ENCODE assay signal across 20 cellular contexts in genomic region chr6:76453270-76453669, GRCh38.
DNase-seq lines count a peak whose midpoint lies in the region; ATAC-seq and TF ChIP-seq lines count a peak whose summit lies in the region.
"Had no signal": no experiment of that assay in that cellular context is flagged by ENCODE, and none has a peak within 500 bp of the region (broad histone marks: within the 10 kb centered on the region; RNA-seq: fewer than 3 reads in every experiment).

No MANE protein-coding gene starts in this region.

- POLR2A ChIA-PET in naive thymus-derived CD4-positive, alpha-beta T cell (lab: Charles Lee), result no interaction called here

- H3K4me3 Mint-ChIP-seq in GM23338, result no peak overlapping the region
- H3K4me3 Mint-ChIP-seq in chondrocyte (ENCODE audit: unreplicated experiment), result no peak overlapping the region
- H3K4me3 Mint-ChIP-seq in naive thymus-derived CD4-positive, alpha-beta T cell, result no peak overlapping the region
- no peak overlapping the region for H3K4me3 Mint-ChIP-seq in stimulated activated memory B cell treated with anti-CD40 and anti-IgM and Interleukin-4, amounts not matched to agents 10 μg/mL and 1 μg/mL and 100 μg/mL, for 72 hours
- H3K4me3 Mint-ChIP-seq: CD4-positive, alpha-beta memory T cell had no signal

- H3K27ac Mint-ChIP-seq in GM23338 (no peak overlapping the region), chondrocyte (ENCODE audit: unreplicated experiment) (no peak overlapping the region)
- no peak overlapping the region for H3K27ac Mint-ChIP-seq in naive thymus-derived CD4-positive, alpha-beta T cell
- no peak overlapping the region for H3K27ac Mint-ChIP-seq in stimulated activated memory B cell treated with anti-CD40 and anti-IgM and Interleukin-4, amounts not matched to agents 10 μg/mL and 1 μg/mL and 100 μg/mL, for 72 hours
- H3K27ac Mint-ChIP-seq: CD4-positive, alpha-beta memory T cell had no signal

- H3K4me3 ChIP-seq in GM23338, result no peak overlapping the region
- H3K4me3 ChIP-seq in naive thymus-derived CD4-positive, alpha-beta T cell (ENCODE audit: low read length), result no peak overlapping the region
- H3K4me3 ChIP-seq: BLaER1 treated with 17β-estradiol and CSF1 and Interleukin-3, amounts not matched to agents 10 nM and 100 nM; GM12878 had no signal

- CTCF ChIA-PET in naive thymus-derived CD4-positive, alpha-beta T cell (lab: Charles Lee), result no interaction called here

- peaks cover 0 to 6% (median 0%) of the 10 kb centered on the region in 3 experiments for H3K9me3 ChIP-seq in naive thymus-derived CD4-positive, alpha-beta T cell (ENCODE audit: control insufficient read depth in 2 of 3, low read length in 3 of 3)

- intact Hi-C loops in naive thymus-derived CD4-positive, alpha-beta T cell (cut with micrococcal nuclease), result no loop called here
- intact Hi-C loops in left cardiac atrium (cut with DNase I), result no loop called here
- intact Hi-C loops in cardiac septum (cut with DNase I), result no loop called here

- H3K36me3 Mint-ChIP-seq in GM23338 (ENCODE audit: low read depth) (no peaks in the 10 kb centered on the region), chondrocyte (ENCODE audit: low read depth) (no peaks in the 10 kb centered on the region)
- no peaks in the 10 kb centered on the region for H3K36me3 Mint-ChIP-seq in naive thymus-derived CD4-positive, alpha-beta T cell
- no peaks in the 10 kb centered on the region for H3K36me3 Mint-ChIP-seq in stimulated activated memory B cell treated with anti-CD40 and anti-IgM and Interleukin-4, amounts not matched to agents 10 μg/mL and 1 μg/mL and 100 μg/mL, for 72 hours
- H3K36me3 Mint-ChIP-seq: CD4-positive, alpha-beta memory T cell had no signal

- H3K4me2 ChIP-seq in GM23338, result no peak overlapping the region
- H3K4me2 ChIP-seq: BLaER1 treated with 17β-estradiol and CSF1 and Interleukin-3, amounts not matched to agents 10 nM and 100 nM had no signal

- H3K79me2 ChIP-seq in GM23338 (replicated peaks; ENCODE audit: insufficient read depth), result no peaks in the 10 kb centered on the region

- ATAC-seq in GM23338 (peak; percentile 47; the same call in 1 of the 3 replicates), left cardiac atrium (no peak)
- peak; percentile 22 for ATAC-seq in naive thymus-derived CD4-positive, alpha-beta T cell
- ATAC-seq in stimulated activated memory B cell treated with anti-CD40 and anti-IgM and Interleukin-4, amounts not matched to agents 10 μg/mL and 1 μg/mL and 100 μg/mL, for 72 hours, result peak; percentile 16
- ATAC-seq: GM12878, PC-3, SK-N-SH treated with all-trans-retinoic acid at 6 μM for 48 hours had no signal

- H3F3A ChIP-seq in GM23338 (replicated peaks; ENCODE audit: low read depth), result no peaks in the 10 kb centered on the region

- H3K27ac ChIP-seq in GM23338 (ENCODE audit: low read depth), result no peak overlapping the region
- H3K27ac ChIP-seq in naive thymus-derived CD4-positive, alpha-beta T cell (ENCODE audit: low read depth, low read length), result no peak overlapping the region
- H3K27ac ChIP-seq: BLaER1 treated with 17β-estradiol and CSF1 and Interleukin-3, amounts not matched to agents 10 nM and 100 nM had no signal

- no peaks in the 10 kb centered on the region for H3K27me3 ChIP-seq in GM23338 (ENCODE audit: insufficient read depth)
- H3K27me3 ChIP-seq in naive thymus-derived CD4-positive, alpha-beta T cell (ENCODE audit: control insufficient read depth in 2 of 2, insufficient read depth in 2 of 2, low read length in 2 of 2), result no peaks in the 10 kb centered on the region
- H3K27me3 ChIP-seq: BLaER1 treated with 17β-estradiol and CSF1 and Interleukin-3, amounts not matched to agents 10 nM and 100 nM had no signal

- DNase-seq in GM23338 (ENCODE audit: low spot score) (peak; percentile 13), chondrocyte (ENCODE audit: low spot score) (peak; percentile 87), DMS153 treated with DMSO at 0.1 percent for 48 hours (lab: John Stamatoyannopoulos, UW; ENCODE audit: unreplicated experiment) (no peak), left cardiac atrium (no peak), cardiac septum (ENCODE audit: low spot score) (no peak)
- DNase-seq in naive thymus-derived CD4-positive, alpha-beta T cell, result no peak
- DNase-seq: CD4-positive, alpha-beta memory T cell; COR-L47; Karpas-422; NCI-H1092; NCI-H1417 treated with DMSO at 0.1 percent for 48 hours; NCI-H1694 treated with DMSO at 0.1 percent for 48 hours; NCI-H2081; NCI-H524; NCI-H774; PC-3 had no signal

- H3K36me3 ChIP-seq in GM23338 (ENCODE audit: insufficient read depth), result no peaks in the 10 kb centered on the region
- no peaks in the 10 kb centered on the region for H3K36me3 ChIP-seq in naive thymus-derived CD4-positive, alpha-beta T cell (ENCODE audit: control insufficient read depth in 2 of 3, insufficient read depth in 3 of 3, low read length in 3 of 3)
- H3K36me3 ChIP-seq: BLaER1 treated with 17β-estradiol and CSF1 and Interleukin-3, amounts not matched to agents 10 nM and 100 nM had no signal

- peaks cover 2% of the 10 kb centered on the region for H3K4me1 Mint-ChIP-seq in GM23338
- no peaks in the 10 kb centered on the region for H3K4me1 Mint-ChIP-seq in chondrocyte (ENCODE audit: low read depth)
- no peaks in the 10 kb centered on the region for H3K4me1 Mint-ChIP-seq in naive thymus-derived CD4-positive, alpha-beta T cell
- no peaks in the 10 kb centered on the region for H3K4me1 Mint-ChIP-seq in stimulated activated memory B cell treated with anti-CD40 and anti-IgM and Interleukin-4, amounts not matched to agents 10 μg/mL and 1 μg/mL and 100 μg/mL, for 72 hours
- H3K4me1 Mint-ChIP-seq: CD4-positive, alpha-beta memory T cell had no signal

- H3K4me1 ChIP-seq in GM23338 (ENCODE audit: insufficient read depth), result peaks cover 1% of the 10 kb centered on the region; the same call in 1 of the 2 replicates
- no peaks in the 10 kb centered on the region for H3K4me1 ChIP-seq in naive thymus-derived CD4-positive, alpha-beta T cell (ENCODE audit: control insufficient read depth in 2 of 2, insufficient read depth in 2 of 2, low read length in 2 of 2)
- H3K4me1 ChIP-seq: BLaER1 treated with 17β-estradiol and CSF1 and Interleukin-3, amounts not matched to agents 10 nM and 100 nM had no signal

- TF ChIP-seq CTCF in GM23338 (conservative IDR thresholded peaks at IDR 0.05; ENCODE audit: low read depth in 2 of 2) (no peak), chondrocyte (IDR thresholded peaks at IDR 0.05) (no peak)

- no peaks in the 10 kb centered on the region for H3K9me2 ChIP-seq in GM23338 (ENCODE audit: insufficient read depth)

- H3K9me3 Mint-ChIP-seq in GM23338 (no peaks in the 10 kb centered on the region), chondrocyte (ENCODE audit: low read depth) (peaks cover 6% of the 10 kb centered on the region)
- H3K9me3 Mint-ChIP-seq in naive thymus-derived CD4-positive, alpha-beta T cell, result peaks cover 1 to 17% (median 6%) of the 10 kb centered on the region in 11 donors
- no peaks in the 10 kb centered on the region for H3K9me3 Mint-ChIP-seq in stimulated activated memory B cell treated with anti-CD40 and anti-IgM and Interleukin-4, amounts not matched to agents 10 μg/mL and 1 μg/mL and 100 μg/mL, for 72 hours

- no peaks in the 10 kb centered on the region for H4K20me1 ChIP-seq in GM23338 (replicated peaks; ENCODE audit: insufficient read depth)
- H4K20me1 ChIP-seq: BLaER1 treated with 17β-estradiol and CSF1 and Interleukin-3, amounts not matched to agents 10 nM and 100 nM had no signal

- H2AFZ ChIP-seq in GM23338, result no peak overlapping the region

- no peaks in the 10 kb centered on the region for H3K27me3 Mint-ChIP-seq in GM23338 (ENCODE audit: insufficient read depth, low read depth, poor library complexity)
- H3K27me3 Mint-ChIP-seq in chondrocyte (ENCODE audit: low read depth), result peaks cover 2% of the 10 kb centered on the region
- H3K27me3 Mint-ChIP-seq in naive thymus-derived CD4-positive, alpha-beta T cell, result no peaks in the 10 kb centered on the region
- no peaks in the 10 kb centered on the region for H3K27me3 Mint-ChIP-seq in stimulated activated memory B cell treated with anti-CD40 and anti-IgM and Interleukin-4, amounts not matched to agents 10 μg/mL and 1 μg/mL and 100 μg/mL, for 72 hours
- H3K27me3 Mint-ChIP-seq: CD4-positive, alpha-beta memory T cell had no signal

Comparison
In these comparisons a context has a peak if more than half of its experiments do, and no peak if none do; other contexts are left out.
1. ATAC-seq: peak in GM23338 (single experiment), naive thymus-derived CD4-positive, alpha-beta T cell (single experiment) and stimulated activated memory B cell treated with anti-CD40 and anti-IgM and Interleukin-4, amounts not matched to agents 10 μg/mL and 1 μg/mL and 100 μg/mL, for 72 hours (single experiment); none in left cardiac atrium (0 of 2).
2. DNase-seq: peak in GM23338 (single experiment) and chondrocyte (single experiment); none in naive thymus-derived CD4-positive, alpha-beta T cell (0 of 9), DMS153 treated with DMSO at 0.1 percent for 48 hours (single experiment), left cardiac atrium (single experiment) and cardiac septum (single experiment).